Comparison of ENCODE assay signal across 1 cellular context in genomic region chr20:44633187-44633851, GRCh38.
TF ChIP-seq lines count a peak whose summit lies in the region.

No MANE protein-coding gene starts in this region.

TF ChIP-seq in HepG2, 621 proteins besides CTCF, POLR2A, EP300 and RAD21 (continued from another document):
- TF ChIP-seq HNRNPLL (IDR thresholded peaks at IDR 0.05; ENCODE audit: low read depth, low read length, poor library complexity, severe bottlenecking) = no peak
